In genomic region chr16:58491-59439, GRCh38 we compare ENCODE assay signal across 14 cellular contexts.
"Had no signal": no experiment of that assay in that cellular context is flagged by ENCODE, and none has a peak within 500 bp of the region (broad histone marks: within the 10 kb centered on the region; RNA-seq: fewer than 3 reads in every experiment).

No MANE protein-coding gene starts in this region.

- H3K9me3 ChIP-seq: adrenal gland, psoas muscle, right lobe of liver, stomach, testis had no signal

- ATAC-seq: activated CD4-positive, CD25-positive, alpha-beta regulatory T cell treated with anti-CD3 and anti-CD28 coated beads, Interleukin-2, amount 50 U/mL, for 24 hours; right lobe of liver had no signal

- H3K4me3 ChIP-seq: adrenal gland, psoas muscle, right lobe of liver, smooth muscle cell, stomach, testis had no signal

- H3K27me3 ChIP-seq: adrenal gland, right lobe of liver, stomach, testis had no signal

- H3K4me3 Mint-ChIP-seq: activated naive CD4-positive, alpha-beta T cell treated with anti-CD3 and anti-CD28 coated beads for 36 hours; nephron had no signal

- H3K4me2 ChIP-seq: smooth muscle cell had no signal

- DNase-seq: activated naive CD4-positive, alpha-beta T cell treated with anti-CD3 and anti-CD28 coated beads for 36 hours; activated T-cell treated with anti-CD3 and anti-CD28 coated beads for 4 hours; adrenal gland; hypothalamus; kidney; stomach; T-helper 9 cell; testis had no signal

- FAIRE-seq: kidney had no signal

- H3K27ac ChIP-seq: adrenal gland, psoas muscle, right lobe of liver, stomach, testis had no signal

- H3K27ac Mint-ChIP-seq: activated naive CD4-positive, alpha-beta T cell treated with anti-CD3 and anti-CD28 coated beads for 36 hours; activated T-helper 2 cell treated with anti-CD3 and anti-CD28 coated beads, Interferon-gamma antibody, Interleukin-2, Interleukin-4, amounts not matched to agents 10 μg/mL and 5 μg/mL and 100 μg/mL, durations not matched to agents 14 hours and 24 hours and 36 hours; nephron had no signal

- H3K9me3 Mint-ChIP-seq: activated naive CD4-positive, alpha-beta T cell treated with anti-CD3 and anti-CD28 coated beads for 36 hours; activated T-helper 2 cell treated with anti-CD3 and anti-CD28 coated beads, Interferon-gamma antibody, Interleukin-2, Interleukin-4, amounts not matched to agents 10 μg/mL and 5 μg/mL and 100 μg/mL, durations not matched to agents 14 hours and 24 hours and 36 hours; nephron had no signal
